In genomic region chr22:23305321-23305910, GRCh38 we compare ENCODE assay signal across 8 cellular contexts.
A peak's percentile ranks its signal among the peaks of the same experiment; 100 is the strongest.
DNase-seq lines count a peak whose midpoint lies in the region; TF ChIP-seq lines count a peak whose summit lies in the region.

No MANE protein-coding gene starts in this region.

- H3K4me1 ChIP-seq in muscle layer of duodenum (ENCODE audit: control insufficient read depth in 1 of 2, insufficient read depth in 2 of 2, low read length in 2 of 2) (peaks cover 0 to 16% of the 10 kb centered on the region in 2 donors), vagina (peaks cover 22% of the 10 kb centered on the region)

- no peak overlapping the region for H3K4me3 ChIP-seq in muscle layer of duodenum (ENCODE audit: low read depth in 1 of 2, low read length in 2 of 2)
- peak overlapping the region in 1 of 2 donors; percentile 16 for H3K4me3 ChIP-seq in vagina

- no peaks in the 10 kb centered on the region for H3K9me3 ChIP-seq in muscle layer of duodenum (ENCODE audit: control insufficient read depth in 1 of 2, low read length in 2 of 2)
- no peaks in the 10 kb centered on the region for H3K9me3 ChIP-seq in vagina

- CTCF ChIA-PET in activated naive CD4-positive, alpha-beta T cell treated with anti-CD3 and anti-CD28 coated beads, Interleukin-2, amount 10 ng/mL, durations not matched to agents 7 days and 5 days (lab: Charles Lee): interaction anchor here (1.5 kb wide), 1 partner anchor 81 kb away, joined by 3 read pairs; no protein-coding TSS in a partner anchor

- H3K36me3 Mint-ChIP-seq in activated naive CD4-positive, alpha-beta T cell treated with anti-CD3 and anti-CD28 coated beads, Interleukin-2, amount 10 ng/mL, durations not matched to agents 7 days and 5 days: peaks cover 12% of the 10 kb centered on the region
- no peaks in the 10 kb centered on the region for H3K36me3 Mint-ChIP-seq in activated naive CD8-positive, alpha-beta T cell treated with anti-CD3 and anti-CD28 coated beads for 36 hours

- no peak overlapping the region for H3K27ac Mint-ChIP-seq in activated naive CD4-positive, alpha-beta T cell treated with anti-CD3 and anti-CD28 coated beads, Interleukin-2, amount 10 ng/mL, durations not matched to agents 7 days and 5 days
- H3K27ac Mint-ChIP-seq in activated naive CD8-positive, alpha-beta T cell treated with anti-CD3 and anti-CD28 coated beads for 36 hours: no peak overlapping the region

- H3K27ac ChIP-seq in epithelial cell of prostate: peak overlapping the region; percentile 9
- H3K27ac ChIP-seq in muscle layer of duodenum (ENCODE audit: low read length): peak overlapping the region; percentile 74
- peak overlapping the region; percentile 87 for H3K27ac ChIP-seq in vagina

- H3K27me3 Mint-ChIP-seq in activated naive CD4-positive, alpha-beta T cell treated with anti-CD3 and anti-CD28 coated beads, Interleukin-2, amount 10 ng/mL, durations not matched to agents 7 days and 5 days: no peaks in the 10 kb centered on the region
- H3K27me3 Mint-ChIP-seq in activated naive CD8-positive, alpha-beta T cell treated with anti-CD3 and anti-CD28 coated beads for 36 hours: no peaks in the 10 kb centered on the region

- H3K4me3 Mint-ChIP-seq in activated naive CD4-positive, alpha-beta T cell treated with anti-CD3 and anti-CD28 coated beads, Interleukin-2, amount 10 ng/mL, durations not matched to agents 7 days and 5 days: no peak overlapping the region
- no peak overlapping the region for H3K4me3 Mint-ChIP-seq in activated naive CD8-positive, alpha-beta T cell treated with anti-CD3 and anti-CD28 coated beads for 36 hours

- H3K9me3 Mint-ChIP-seq in activated naive CD4-positive, alpha-beta T cell treated with anti-CD3 and anti-CD28 coated beads, Interleukin-2, amount 10 ng/mL, durations not matched to agents 7 days and 5 days: no peaks in the 10 kb centered on the region
- no peaks in the 10 kb centered on the region for H3K9me3 Mint-ChIP-seq in activated naive CD8-positive, alpha-beta T cell treated with anti-CD3 and anti-CD28 coated beads for 36 hours

- DNase-seq in activated effector memory CD4-positive, alpha-beta T cell treated with anti-CD3 and anti-CD28 coated beads, Interleukin-2, amount 50 U/mL, for 16 hours: peak; percentile 49
- DNase-seq in activated effector memory CD4-positive, alpha-beta T cell treated with Interleukin-2 at 50 U/mL for 16 hours: no peak
- DNase-seq in epithelial cell of prostate (ENCODE audit: low read depth, low spot score): no peak
- DNase-seq in vagina (ENCODE audit: extremely low spot score in 2 of 2): no peak
- no peak for DNase-seq in DMS79 (lab: John Stamatoyannopoulos, UW)
- no peak for DNase-seq in activated naive CD4-positive, alpha-beta T cell treated with anti-CD3 and anti-CD28 coated beads, Interleukin-2, amount 10 ng/mL, durations not matched to agents 7 days and 5 days
- DNase-seq in activated naive CD8-positive, alpha-beta T cell treated with anti-CD3 and anti-CD28 coated beads for 36 hours: no peak

- no peak for TF ChIP-seq POLR2A in vagina (IDR thresholded peaks at IDR 0.05)

- H3K27me3 ChIP-seq in muscle layer of duodenum (ENCODE audit: low read depth, low read length) (no peaks in the 10 kb centered on the region), vagina (no peaks in the 10 kb centered on the region)

- no peaks in the 10 kb centered on the region for H3K4me1 Mint-ChIP-seq in activated naive CD4-positive, alpha-beta T cell treated with anti-CD3 and anti-CD28 coated beads, Interleukin-2, amount 10 ng/mL, durations not matched to agents 7 days and 5 days
- no peaks in the 10 kb centered on the region for H3K4me1 Mint-ChIP-seq in activated naive CD8-positive, alpha-beta T cell treated with anti-CD3 and anti-CD28 coated beads for 36 hours

- intact Hi-C loops in vagina (cut with DNase I): loop anchor here (10.0 kb wide), 1 partner anchor 79 kb away; no protein-coding TSS in a partner anchor

- TF ChIP-seq CTCF in vagina (IDR thresholded peaks at IDR 0.05): no peak

- H3K36me3 ChIP-seq in muscle layer of duodenum (ENCODE audit: control insufficient read depth in 1 of 2, insufficient read depth in 2 of 2, low read length in 2 of 2) (peaks cover 0 to 27% of the 10 kb centered on the region in 2 donors), vagina (peaks cover 0 to 10% of the 10 kb centered on the region in 2 donors)

Comparison
In these comparisons a context has a peak if more than half of its experiments do, and no peak if none do; other contexts are left out.
1. H3K27ac ChIP-seq: peak in every context shown above with its lines; median percentile 87 in vagina; 74 in muscle layer of duodenum; 9 in epithelial cell of prostate.